Comparison of ENCODE assay signal across 24 cellular contexts in genomic region chr9:114362394-114362793, GRCh38. TPM values are rescaled to one million over a fixed set of nuclear protein-coding genes. Genes with fewer than 3 reads are reported as not detected.
A peak's percentile ranks its signal among the peaks of the same experiment; 100 is the strongest.
DNase-seq lines count a peak whose midpoint lies in the region; ATAC-seq, FAIRE-seq and TF ChIP-seq lines count a peak whose summit lies in the region.
"Had no signal": no experiment of that assay in that cellular context is flagged by ENCODE, and none has a peak within 500 bp of the region (broad histone marks: within the 10 kb centered on the region; RNA-seq: fewer than 3 reads in every experiment).

No MANE protein-coding gene starts in this region.

- H3K27ac Mint-ChIP-seq in activated CD4-positive, alpha-beta T cell treated with anti-CD3 and anti-CD28 coated beads, Interleukin-2, amount 10 ng/mL, durations not matched to agents 24 days and 14 days: peak overlapping the region; percentile 85

- ATAC-seq in K562 (no peak; the same call in 2 of the 3 replicates), GM18867 (IDR thresholded peaks at IDR 0.05; ENCODE audit: unreplicated experiment) (no peak)
- ATAC-seq: heart right ventricle, lower lobe of right lung had no signal

- H3K4me1 Mint-ChIP-seq in activated CD4-positive, alpha-beta T cell treated with anti-CD3 and anti-CD28 coated beads, Interleukin-2, amount 10 ng/mL, durations not matched to agents 24 days and 14 days: peaks cover 65% of the 10 kb centered on the region

- H3K4me2 ChIP-seq in K562 (ENCODE audit: insufficient read depth, low read length): no peak overlapping the region

- peaks cover 86% of the 10 kb centered on the region for H3K36me3 Mint-ChIP-seq in activated CD4-positive, alpha-beta T cell treated with anti-CD3 and anti-CD28 coated beads, Interleukin-2, amount 10 ng/mL, durations not matched to agents 24 days and 14 days (ENCODE audit: low read depth)

- H3K4me1 ChIP-seq in Peyer's patch: peaks cover 0 to 37% (median 19%) of the 10 kb centered on the region in 4 donors
- H3K4me1 ChIP-seq in K562 (replicated peaks in 1 of 2; ENCODE audit: control insufficient read depth in 2 of 2, insufficient read depth in 2 of 2, low read length in 2 of 2): no peaks in the 10 kb centered on the region
- peaks cover 39 to 83% (median 54%) of the 10 kb centered on the region in 6 donors for H3K4me1 ChIP-seq in spleen

- H3K9me3 ChIP-seq in Peyer's patch (no peaks in the 10 kb centered on the region), K562 (replicated peaks; ENCODE audit: control insufficient read depth, insufficient read depth, low read depth, low read length) (no peaks in the 10 kb centered on the region), spleen (no peaks in the 10 kb centered on the region)
- H3K9me3 ChIP-seq: heart right ventricle, lower lobe of right lung, SJSA1 had no signal

- CTCF ChIA-PET in K562 (lab: Yijun Ruan, JAX; ENCODE audit: low intra/inter-chr PET ratio): no interaction called here

- WGBS in K562 (ENCODE audit: insufficient coverage, low coverage, missing lambda C conversion rate): 59% methylated on average over 9 of the region's 12 CpGs
- WGBS in spleen, 5 donors: 75 to 84% (median 82%) methylated on average over 6 to 12 of the region's 12 CpGs

- no peak for TF ChIP-seq POLR2A in Peyer's patch (IDR thresholded peaks at IDR 0.05)
- no peak for TF ChIP-seq POLR2A in K562 (conservative IDR thresholded peaks at IDR 0.05)
- TF ChIP-seq POLR2A in spleen (IDR thresholded peaks at IDR 0.05): no peak

- H3K36me3 ChIP-seq in Peyer's patch (peaks cover 0 to 81% (median 3%) of the 10 kb centered on the region in 3 donors), K562 (ENCODE audit: control insufficient read depth, insufficient read depth, low read length) (peaks cover 18% of the 10 kb centered on the region; the same call in 2 of the 3 replicates), spleen (peaks cover 19 to 100% (median 88%) of the 10 kb centered on the region in 6 donors)

- no peaks in the 10 kb centered on the region for H3K9me3 Mint-ChIP-seq in activated CD4-positive, alpha-beta T cell treated with anti-CD3 and anti-CD28 coated beads, Interleukin-2, amount 10 ng/mL, durations not matched to agents 24 days and 14 days
- H3K9me3 Mint-ChIP-seq: activated T-cell treated with anti-CD3 and anti-CD28 coated beads, Interleukin-2, amount 50 U/mL, for 4 hours; naive B cell had no signal

- intact Hi-C loops in activated CD4-positive, alpha-beta T cell treated with anti-CD3 and anti-CD28 coated beads, Interleukin-2, amount 10 ng/mL, durations not matched to agents 24 days and 14 days (cut with micrococcal nuclease): no loop called here
- intact Hi-C loops in K562 (cut with micrococcal nuclease) (no loop called here), spleen (cut with DNase I; ENCODE audit: low total_unique reads) (no loop called here)

- H3K27me3 ChIP-seq in Peyer's patch (no peaks in the 10 kb centered on the region), K562 (ENCODE audit: control insufficient read depth in 2 of 2, insufficient read depth in 2 of 2, low read length in 2 of 2) (no peaks in the 10 kb centered on the region), spleen (replicated peaks in 1 of 7) (no peaks in the 10 kb centered on the region)
- H3K27me3 ChIP-seq: heart right ventricle, SJSA1 had no signal

- no peaks in the 10 kb centered on the region for H3K27me3 Mint-ChIP-seq in activated CD4-positive, alpha-beta T cell treated with anti-CD3 and anti-CD28 coated beads, Interleukin-2, amount 10 ng/mL, durations not matched to agents 24 days and 14 days
- H3K27me3 Mint-ChIP-seq: naive B cell had no signal

- in situ Hi-C loops in K562 (cut with MboI): no loop called here

- DNase-seq in activated CD4-positive, alpha-beta T cell treated with anti-CD3 and anti-CD28 coated beads, Interleukin-2, amount 10 ng/mL, durations not matched to agents 24 days and 14 days: no peak
- DNase-seq in activated CD4-positive, alpha-beta T cell treated with anti-CD3 and anti-CD28 coated beads for 48 hours: no peak
- DNase-seq in Peyer's patch (no peak), K562 (ENCODE audit: extremely low read depth in 1 of 4, low spot score in 3 of 4) (no peak), spleen (no peak), NCI-H1417 (lab: John Stamatoyannopoulos, UW) (no peak), HUDEP-2 (lab: John Stamatoyannopoulos, UW; ENCODE audit: unreplicated experiment in 76 of 76) (no peak)
- DNase-seq: activated CD4-positive, alpha-beta T cell treated with anti-CD3 and anti-CD28 coated beads for 1 hour; activated T-cell treated with anti-CD3 and anti-CD28 coated beads, Interleukin-2, amount 50 U/mL, for 4 hours; DMS153; heart right ventricle; lower lobe of right lung; naive B cell; NCI-H1436 treated with DMSO at 0.1 percent for 48 hours; NCI-H748 treated with DMSO at 0.1 percent for 48 hours; stimulated activated CD4-positive, alpha-beta T cell treated with anti-CD3 and anti-CD28 coated beads, Interleukin-2, amount 100 ng/mL, for 48 hours had no signal

- no TSS peak for BruUV-seq in K562 (replicated peaks; lab: Mats Ljungman, UMichigan)

- POLR2A ChIA-PET in K562 (lab: Yijun Ruan, JAX): interaction anchor here (0.9 to 1.0 kb wide), 3 partner anchors 10 to 24 kb away, joined by 3 to 4 read pairs (median 3); no protein-coding TSS in a partner anchor

- no peak for FAIRE-seq in K562 (lab: Jason Lieb, UNC)
- FAIRE-seq: astrocyte, endometrium had no signal

- H3K4me3 ChIP-seq in Peyer's patch: no peak overlapping the region
- no peak overlapping the region for H3K4me3 ChIP-seq in K562
- no peak overlapping the region for H3K4me3 ChIP-seq in spleen
- H3K4me3 ChIP-seq: heart right ventricle, lower lobe of right lung, SJSA1 had no signal

- no peaks in the 10 kb centered on the region for H3K9me1 ChIP-seq in K562 (ENCODE audit: control insufficient read depth, insufficient read depth, low read length)

- H2AFZ ChIP-seq in K562 (ENCODE audit: low read depth, low read length): no peak overlapping the region

- TF ChIP-seq RAD21 in K562 (CRISPR knock-in tag; conservative IDR thresholded peaks at IDR 0.05 in 1 of 2, IDR thresholded peaks at IDR 0.05 in 1 of 2): no peak

- no peaks in the 10 kb centered on the region for H3K79me2 ChIP-seq in K562 (ENCODE audit: control insufficient read depth, insufficient read depth, low read length)

- 0 out of 4 replicates have a peak overlapping the region, but pooled peaks of 1 of the 2 experiments have one; percentile 8 for H3K9ac ChIP-seq in K562 (ENCODE audit: insufficient read depth in 1 of 2, low read depth in 2 of 2, low read length in 2 of 2)

- no peak for TF ChIP-seq EP300 in K562 (IDR thresholded peaks at IDR 0.05; ENCODE audit: low read length)

- H3K27ac ChIP-seq in Peyer's patch (peak overlapping the region in 3 of 4 donors; percentile 67 to 94 (median 70)), K562 (ENCODE audit: extremely low read depth, low read depth, low read length) (no peak overlapping the region), spleen (peak overlapping the region in 7 of 8 donors; percentile 58 to 99 (median 96))
- H3K27ac ChIP-seq: SJSA1 had no signal

- no peak for TF ChIP-seq CTCF in Peyer's patch (IDR thresholded peaks at IDR 0.05)
- TF ChIP-seq CTCF in K562 (IDR thresholded peaks at IDR 0.05 in 2 of 3, conservative IDR thresholded peaks at IDR 0.05 in 1 of 3; ENCODE audit: insufficient read depth in 2 of 3, low read depth in 1 of 3, low read length in 3 of 3): no peak
- TF ChIP-seq CTCF in spleen (IDR thresholded peaks at IDR 0.05 in 8 of 11, conservative IDR thresholded peaks at IDR 0.05 in 3 of 11): no peak

- no peaks in the 10 kb centered on the region for H4K20me1 ChIP-seq in K562 (replicated peaks; ENCODE audit: control insufficient read depth, insufficient read depth, low read length)

- no peak overlapping the region for H3K4me3 Mint-ChIP-seq in activated CD4-positive, alpha-beta T cell treated with anti-CD3 and anti-CD28 coated beads, Interleukin-2, amount 10 ng/mL, durations not matched to agents 24 days and 14 days
- H3K4me3 Mint-ChIP-seq: activated T-cell treated with anti-CD3 and anti-CD28 coated beads, Interleukin-2, amount 50 U/mL, for 4 hours had no signal

RNA-seq across cellular contexts. Expression of gene AKNA, which starts 25.4 kb away (rescaled TPM):
- total RNA-seq in activated CD4-positive, alpha-beta T cell treated with anti-CD3 and anti-CD28 coated beads, Interleukin-2, amount 10 ng/mL, durations not matched to agents 24 days and 14 days: 149 and 150 TPM in 2 replicates
- total RNA-seq in Peyer's patch (100 to 1,000 TPM in 1 of 4 donors, 10 to 100 TPM in 3; 41.7 to 174 (median 75.0) TPM), K562 (2014; rRNA removed) (5.3 and 8.1 TPM in 2 replicates), K562 (2014; rRNA removed; fragmentation: Illumina TruSeq; extraction: Trizol) (3.7 and 3.9 TPM in 2 replicates), K562 (2015; rRNA removed; fragmentation: Illumina TruSeq; extraction: Trizol) (2.6 and 2.7 TPM in 2 replicates), K562 (2021) (16.9 and 20.5 TPM in 2 replicates), spleen (100 to 1,000 TPM; 198 to 324 (median 238) TPM)
- 30.2 and 45.5 TPM in 2 replicates for total RNA-seq in K562 (2011; cell fraction: chromatin; rRNA removed; ENCODE audit: low replicate concordance)
- 25.4 and 26.7 TPM in 2 replicates for total RNA-seq in K562 (2011; cell fraction: nucleolus; rRNA removed)
- total RNA-seq in K562 (2011; cell fraction: nucleoplasm; rRNA removed): 26.6 and 27.0 TPM in 2 replicates
- polyA plus RNA-seq in K562 (2011; rRNA removed) (1.4 and 3.4 TPM in 2 replicates), K562 (2014; fragmentation: Illumina TruSeq; extraction: Trizol) (11.1 and 14.0 TPM in 2 replicates), K562 (2014; fragmentation: Nextera tagmentation; extraction: Ambion mirVana) (under 1 TPM; 0.29 to 0.37 TPM), K562 (2014; rRNA removed) (6.5 and 6.7 TPM in 2 replicates), spleen (100 to 1,000 TPM in 2 of 3 donors, 10 to 100 TPM in 1; 92.9 to 129 (median 124) TPM)
- polyA plus RNA-seq in K562 (2011; cell fraction: cytosol; rRNA removed): 2.0 and 2.3 TPM in 2 replicates
- polyA plus RNA-seq in K562 (2011; cell fraction: nucleus; rRNA removed): 8.0 and 8.2 TPM in 2 replicates
- polyA plus RNA-seq in K562 (2012): 5.2 and 92.5 TPM in 2 replicates
- polyA minus RNA-seq in K562 (2011; rRNA and poly(A)+ RNA removed): 3.1 and 3.8 TPM in 2 replicates
- polyA minus RNA-seq in K562 (2011; cell fraction: cytosol; rRNA and poly(A)+ RNA removed): 1.9 and 4.6 TPM in 2 replicates
- 6.1 and 8.6 TPM in 2 replicates for polyA minus RNA-seq in K562 (2011; cell fraction: nucleus; rRNA and poly(A)+ RNA removed)

RNA-seq across cellular contexts. Expression of gene ORM2, which starts 32.7 kb away (rescaled TPM):
- total RNA-seq in activated CD4-positive, alpha-beta T cell treated with anti-CD3 and anti-CD28 coated beads, Interleukin-2, amount 10 ng/mL, durations not matched to agents 24 days and 14 days: not detected in 2 replicates
- total RNA-seq in Peyer's patch (not detected), K562 (2014; rRNA removed) (not detected in 2 replicates), K562 (2014; rRNA removed; fragmentation: Illumina TruSeq; extraction: Trizol) (not detected in 2 replicates), K562 (2015; rRNA removed; fragmentation: Illumina TruSeq; extraction: Trizol) (not detected in 2 replicates), K562 (2021) (0.98 and 1.5 TPM in 2 replicates), spleen (under 1 TPM in 2 of 7 donors, not detected in 5; 0.57 to 0.93 TPM)
- total RNA-seq in K562 (2011; cell fraction: chromatin; rRNA removed; ENCODE audit: low replicate concordance): not detected in 2 replicates
- total RNA-seq in K562 (2011; cell fraction: nucleolus; rRNA removed): not detected in 2 replicates
- total RNA-seq in K562 (2011; cell fraction: nucleoplasm; rRNA removed): not detected in 2 replicates
- polyA plus RNA-seq in K562 (2011; rRNA removed) (not detected in 2 replicates), K562 (2014; fragmentation: Illumina TruSeq; extraction: Trizol) (not detected in 2 replicates), K562 (2014; fragmentation: Nextera tagmentation; extraction: Ambion mirVana) (not detected), K562 (2014; rRNA removed) (not detected in 2 replicates), spleen (under 1 TPM in 2 of 3 donors, not detected in 1; 0.13 to 0.18 TPM)
- polyA plus RNA-seq in K562 (2011; cell fraction: cytosol; rRNA removed): not detected in 2 replicates
- not detected in 2 replicates for polyA plus RNA-seq in K562 (2011; cell fraction: nucleus; rRNA removed)
- polyA plus RNA-seq in K562 (2012): not detected in 2 replicates
- not detected in 2 replicates for polyA minus RNA-seq in K562 (2011; rRNA and poly(A)+ RNA removed)
- 2.5 TPM in 1 of 2 replicates, not detected in the other for polyA minus RNA-seq in K562 (2011; cell fraction: cytosol; rRNA and poly(A)+ RNA removed)
- not detected in 2 replicates for polyA minus RNA-seq in K562 (2011; cell fraction: nucleus; rRNA and poly(A)+ RNA removed)
- total RNA-seq: A172, astrocyte, heart right ventricle, HT1080, SJSA1, temporal lobe had no signal
- polyA plus RNA-seq: BJ had no signal

RNA-seq across cellular contexts. Expression of gene ORM1, which starts 39.5 kb away (rescaled TPM):
- not detected in 2 replicates for total RNA-seq in activated CD4-positive, alpha-beta T cell treated with anti-CD3 and anti-CD28 coated beads, Interleukin-2, amount 10 ng/mL, durations not matched to agents 24 days and 14 days
- total RNA-seq in Peyer's patch (not detected), K562 (2014; rRNA removed) (not detected in 2 replicates), K562 (2014; rRNA removed; fragmentation: Illumina TruSeq; extraction: Trizol) (not detected in 2 replicates), K562 (2015; rRNA removed; fragmentation: Illumina TruSeq; extraction: Trizol) (not detected in 2 replicates), K562 (2021) (2.9 and 3.4 TPM in 2 replicates), spleen (10 to 100 TPM in 2 of 7 donors, 1 to 10 TPM in 4, under 1 TPM in 1; 0.95 to 13.6 (median 6.2) TPM)
- total RNA-seq in K562 (2011; cell fraction: chromatin; rRNA removed; ENCODE audit: low replicate concordance): not detected in 2 replicates
- total RNA-seq in K562 (2011; cell fraction: nucleolus; rRNA removed): not detected in 2 replicates
- total RNA-seq in K562 (2011; cell fraction: nucleoplasm; rRNA removed): not detected in 2 replicates
- polyA plus RNA-seq in K562 (2011; rRNA removed) (not detected in 2 replicates), K562 (2014; fragmentation: Illumina TruSeq; extraction: Trizol) (not detected in 2 replicates), K562 (2014; fragmentation: Nextera tagmentation; extraction: Ambion mirVana) (not detected), K562 (2014; rRNA removed) (not detected in 2 replicates), spleen (1 to 10 TPM in 2 of 3 donors, under 1 TPM in 1; 0.99 to 2.0 (median 1.7) TPM)
- polyA plus RNA-seq in K562 (2011; cell fraction: cytosol; rRNA removed): not detected in 2 replicates
- not detected in 2 replicates for polyA plus RNA-seq in K562 (2011; cell fraction: nucleus; rRNA removed)
- polyA plus RNA-seq in K562 (2012): not detected in 2 replicates
- polyA minus RNA-seq in K562 (2011; rRNA and poly(A)+ RNA removed): not detected in 2 replicates
- not detected in 2 replicates for polyA minus RNA-seq in K562 (2011; cell fraction: cytosol; rRNA and poly(A)+ RNA removed)
- polyA minus RNA-seq in K562 (2011; cell fraction: nucleus; rRNA and poly(A)+ RNA removed): not detected in 2 replicates
- total RNA-seq: A172, astrocyte, HT1080, SJSA1, temporal lobe had no signal
- polyA plus RNA-seq: BJ had no signal
